8 cellular contexts compared by ENCODE assay signal in the genomic region with DNA sequence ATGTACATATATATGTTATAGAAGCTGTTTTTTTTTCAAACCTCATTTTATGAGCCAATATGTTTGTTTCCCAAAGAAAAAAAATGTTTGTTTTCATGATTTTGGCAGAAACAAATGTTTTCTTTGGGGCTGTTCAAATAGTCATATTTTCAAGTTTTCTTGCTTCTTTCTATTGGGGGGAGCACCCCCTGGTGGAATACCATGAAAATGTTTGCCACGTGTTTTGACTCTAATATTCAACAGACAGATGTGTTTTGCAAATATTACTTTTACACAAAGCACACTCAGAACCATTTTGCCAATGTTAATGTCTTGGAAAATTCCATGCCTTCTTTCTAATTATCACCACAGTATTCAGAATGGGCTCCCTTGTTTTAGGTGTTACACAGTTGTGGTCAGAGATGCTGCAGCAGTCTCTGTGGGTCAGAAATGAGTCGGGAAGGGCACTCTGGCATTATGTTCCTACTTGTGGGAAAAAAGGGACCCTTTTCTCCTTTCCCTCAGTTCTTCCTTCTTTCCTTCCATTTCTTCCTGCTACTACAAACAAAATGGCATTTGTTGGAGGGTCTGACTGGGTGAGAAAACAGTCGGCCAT.
DNase-seq lines count a peak whose midpoint lies in the region; ATAC-seq and TF ChIP-seq lines count a peak whose summit lies in the region.

No MANE protein-coding gene starts in this region.

- DNase-seq in activated CD4-positive, alpha-beta T cell treated with anti-CD3 and anti-CD28 coated beads for 48 hours = peak; percentile 13
- no peak for DNase-seq in activated CD4-positive, alpha-beta T cell treated with anti-CD3 and anti-CD28 coated beads, Interleukin-2, amount 10 ng/mL, durations not matched to agents 7 days and 5 days
- peak; percentile 60 to 63 for DNase-seq in Kasumi-1 (lab: John Stamatoyannopoulos, UW)
- DNase-seq in body of pancreas = peak; percentile 32 to 66 (median 54)
- no peak for DNase-seq in lower lobe of right lung
- DNase-seq in NCI-H226 = no peak

- ATAC-seq in body of pancreas (peak; percentile 59), lower lobe of right lung (peak; percentile 63 to 74), GM21825 (IDR thresholded peaks at IDR 0.05; ENCODE audit: unreplicated experiment) (no peak), GM19467 (IDR thresholded peaks at IDR 0.05; ENCODE audit: unreplicated experiment) (no peak)

- intact Hi-C loops in body of pancreas (cut with DNase I) (no loop called here), lower lobe of right lung (cut with DNase I) (no loop called here)

- no peak for TF ChIP-seq POLR2A in body of pancreas (IDR thresholded peaks at IDR 0.05)

- no peaks in the 10 kb centered on the region for H3K27me3 Mint-ChIP-seq in activated CD4-positive, alpha-beta T cell treated with anti-CD3 and anti-CD28 coated beads, Interleukin-2, amount 10 ng/mL, durations not matched to agents 7 days and 5 days

- H3K36me3 Mint-ChIP-seq in activated CD4-positive, alpha-beta T cell treated with anti-CD3 and anti-CD28 coated beads, Interleukin-2, amount 10 ng/mL, durations not matched to agents 7 days and 5 days (ENCODE audit: low read depth) = no peaks in the 10 kb centered on the region

- 48 to 55% methylated on average over 3 of the region's 3 CpGs for WGBS in body of pancreas, 2 donors

- H3K4me1 Mint-ChIP-seq in activated CD4-positive, alpha-beta T cell treated with anti-CD3 and anti-CD28 coated beads, Interleukin-2, amount 10 ng/mL, durations not matched to agents 7 days and 5 days = no peaks in the 10 kb centered on the region

- no peaks in the 10 kb centered on the region for H3K9me3 ChIP-seq in body of pancreas
- H3K9me3 ChIP-seq in lower lobe of right lung = no peaks in the 10 kb centered on the region

- TF ChIP-seq CTCF in body of pancreas (IDR thresholded peaks at IDR 0.05) = peak; percentile 22 to 81 (median 66)
- peak; percentile 61 for TF ChIP-seq CTCF in lower lobe of right lung (IDR thresholded peaks at IDR 0.05)

- H3K36me3 ChIP-seq in body of pancreas (replicated peaks in 1 of 2; ENCODE audit: insufficient read depth in 1 of 2, low read depth in 2 of 2) = no peaks in the 10 kb centered on the region
- H3K36me3 ChIP-seq in lower lobe of right lung = no peaks in the 10 kb centered on the region

- CTCF ChIA-PET in activated CD4-positive, alpha-beta T cell treated with anti-CD3 and anti-CD28 coated beads, Interleukin-2, amount 10 ng/mL, durations not matched to agents 7 days and 5 days (lab: Charles Lee) = no interaction called here

- H3K4me1 ChIP-seq in body of pancreas (no peaks in the 10 kb centered on the region), lower lobe of right lung (peaks cover 4% of the 10 kb centered on the region)

- H3K27me3 ChIP-seq in body of pancreas (no peaks in the 10 kb centered on the region), lower lobe of right lung (ENCODE audit: low read depth) (no peaks in the 10 kb centered on the region)

- H3K27ac Mint-ChIP-seq in activated CD4-positive, alpha-beta T cell treated with anti-CD3 and anti-CD28 coated beads, Interleukin-2, amount 10 ng/mL, durations not matched to agents 7 days and 5 days = no peak overlapping the region

- no peaks in the 10 kb centered on the region for H3K9me3 Mint-ChIP-seq in activated CD4-positive, alpha-beta T cell treated with anti-CD3 and anti-CD28 coated beads, Interleukin-2, amount 10 ng/mL, durations not matched to agents 7 days and 5 days

- no peak overlapping the region for H3K4me3 Mint-ChIP-seq in activated CD4-positive, alpha-beta T cell treated with anti-CD3 and anti-CD28 coated beads, Interleukin-2, amount 10 ng/mL, durations not matched to agents 7 days and 5 days

- no peak overlapping the region for H3K27ac ChIP-seq in body of pancreas
- no peak overlapping the region for H3K27ac ChIP-seq in lower lobe of right lung

- H3K4me3 ChIP-seq in body of pancreas (no peak overlapping the region), lower lobe of right lung (no peak overlapping the region)

- POLR2A ChIA-PET in activated CD4-positive, alpha-beta T cell treated with anti-CD3 and anti-CD28 coated beads, Interleukin-2, amount 10 ng/mL, durations not matched to agents 7 days and 5 days (lab: Charles Lee) = no interaction called here

Comparison
In these comparisons a context has a peak if more than half of its experiments do, and no peak if none do; other contexts are left out.
1. DNase-seq: peak in activated CD4-positive, alpha-beta T cell treated with anti-CD3 and anti-CD28 coated beads for 48 hours (single experiment), Kasumi-1 (2 of 2) and body of pancreas (4 of 4); none in activated CD4-positive, alpha-beta T cell treated with anti-CD3 and anti-CD28 coated beads, Interleukin-2, amount 10 ng/mL, durations not matched to agents 7 days and 5 days (single experiment), lower lobe of right lung (single experiment) and NCI-H226 (single experiment).
2. ATAC-seq: peak in body of pancreas (single experiment) and lower lobe of right lung (2 of 2); none in GM21825 (single experiment) and GM19467 (single experiment).